17 cellular contexts compared by ENCODE assay signal in genomic region chr19:2567996-2568395, GRCh38.
DNase-seq lines count a peak whose midpoint lies in the region; ATAC-seq and TF ChIP-seq lines count a peak whose summit lies in the region.
"Had no signal": no experiment of that assay in that cellular context is flagged by ENCODE, and none has a peak within 500 bp of the region (broad histone marks: within the 10 kb centered on the region; RNA-seq: fewer than 3 reads in every experiment).

No MANE protein-coding gene starts in this region.

- no peak for TF ChIP-seq CTCF in CD14-positive monocyte (IDR thresholded peaks at IDR 0.05)

- CTCF ChIA-PET in activated CD4-positive, alpha-beta memory T cell treated with anti-CD3 and anti-CD28 coated beads for 36 hours (lab: Charles Lee): no interaction called here

- H3K27ac Mint-ChIP-seq in T-helper 1 cell treated with Interleukin-12 subunit alpha and Interleukin-12 subunit beta and Interleukin-4 antibody, amounts not matched to agents 30 μg/mL and 1 μg/mL, for 36 hours: peak overlapping the region; percentile 55
- H3K27ac Mint-ChIP-seq in CD14-positive monocyte (peak overlapping the region in 5 of 7 donors; percentile 25 to 91 (median 68)), naive B cell (peak overlapping the region in 4 of 6 donors; percentile 38 to 58 (median 52))
- peak overlapping the region; percentile 10 for H3K27ac Mint-ChIP-seq in activated CD4-positive, alpha-beta memory T cell treated with anti-CD3 and anti-CD28 coated beads for 36 hours
- H3K27ac Mint-ChIP-seq: activated CD4-positive, alpha-beta T cell treated with anti-CD3 and anti-CD28 coated beads for 36 hours had no signal

- peaks cover 2% of the 10 kb centered on the region for H3K36me3 Mint-ChIP-seq in T-helper 1 cell treated with Interleukin-12 subunit alpha and Interleukin-12 subunit beta and Interleukin-4 antibody, amounts not matched to agents 30 μg/mL and 1 μg/mL, for 36 hours (ENCODE audit: low read depth)
- H3K36me3 Mint-ChIP-seq in CD14-positive monocyte (peaks cover 0 to 4% of the 10 kb centered on the region in 2 donors), naive B cell (peaks cover 6 to 8% of the 10 kb centered on the region in 2 donors)
- no peaks in the 10 kb centered on the region for H3K36me3 Mint-ChIP-seq in activated CD4-positive, alpha-beta memory T cell treated with anti-CD3 and anti-CD28 coated beads for 36 hours

- H3K4me1 Mint-ChIP-seq in T-helper 1 cell treated with Interleukin-12 subunit alpha and Interleukin-12 subunit beta and Interleukin-4 antibody, amounts not matched to agents 30 μg/mL and 1 μg/mL, for 36 hours (ENCODE audit: low read depth): peaks cover 22% of the 10 kb centered on the region
- H3K4me1 Mint-ChIP-seq in CD14-positive monocyte (peaks cover 19% of the 10 kb centered on the region), naive B cell (peaks cover 38 to 63% (median 53%) of the 10 kb centered on the region in 3 donors)
- H3K4me1 Mint-ChIP-seq in activated CD4-positive, alpha-beta memory T cell treated with anti-CD3 and anti-CD28 coated beads for 36 hours (ENCODE audit: low read depth): peaks cover 13% of the 10 kb centered on the region

- ATAC-seq in naive B cell (ENCODE audit: low read depth in 2 of 2) (no peak), HG02798 (IDR thresholded peaks at IDR 0.05; ENCODE audit: poor library complexity, unreplicated experiment) (no peak), HG02678 (IDR thresholded peaks at IDR 0.05; ENCODE audit: unreplicated experiment) (no peak)
- ATAC-seq: activated CD4-positive, alpha-beta T cell treated with anti-CD3 and anti-CD28 coated beads for 36 hours; Panc1 had no signal

- H3K4me3 Mint-ChIP-seq in T-helper 1 cell treated with Interleukin-12 subunit alpha and Interleukin-12 subunit beta and Interleukin-4 antibody, amounts not matched to agents 30 μg/mL and 1 μg/mL, for 36 hours: peak overlapping the region; percentile 52
- H3K4me3 Mint-ChIP-seq in CD14-positive monocyte (peak overlapping the region; percentile 59 to 81), naive B cell (peak overlapping the region in 1 of 8 donors; percentile 1)
- H3K4me3 Mint-ChIP-seq in activated CD4-positive, alpha-beta memory T cell treated with anti-CD3 and anti-CD28 coated beads for 36 hours: no peak overlapping the region
- H3K4me3 Mint-ChIP-seq: activated CD4-positive, alpha-beta T cell treated with anti-CD3 and anti-CD28 coated beads for 36 hours had no signal

- peaks cover 9% of the 10 kb centered on the region for H3K9me3 Mint-ChIP-seq in T-helper 1 cell treated with Interleukin-12 subunit alpha and Interleukin-12 subunit beta and Interleukin-4 antibody, amounts not matched to agents 30 μg/mL and 1 μg/mL, for 36 hours
- peaks cover 5 to 19% (median 10%) of the 10 kb centered on the region in 7 donors for H3K9me3 Mint-ChIP-seq in CD14-positive monocyte
- H3K9me3 Mint-ChIP-seq in activated CD4-positive, alpha-beta memory T cell treated with anti-CD3 and anti-CD28 coated beads for 36 hours: peaks cover 3% of the 10 kb centered on the region
- H3K9me3 Mint-ChIP-seq in naive B cell: peaks cover 2 to 6% (median 5%) of the 10 kb centered on the region in 7 donors

- POLR2A ChIA-PET in activated CD4-positive, alpha-beta memory T cell treated with anti-CD3 and anti-CD28 coated beads for 36 hours (lab: Charles Lee): no interaction called here

- H3K27me3 Mint-ChIP-seq in T-helper 1 cell treated with Interleukin-12 subunit alpha and Interleukin-12 subunit beta and Interleukin-4 antibody, amounts not matched to agents 30 μg/mL and 1 μg/mL, for 36 hours (ENCODE audit: low read depth): no peaks in the 10 kb centered on the region
- peaks cover 0 to 2% (median 1%) of the 10 kb centered on the region in 3 donors for H3K27me3 Mint-ChIP-seq in CD14-positive monocyte (ENCODE audit: low read depth in 3 of 3)
- no peaks in the 10 kb centered on the region for H3K27me3 Mint-ChIP-seq in activated CD4-positive, alpha-beta memory T cell treated with anti-CD3 and anti-CD28 coated beads for 36 hours
- H3K27me3 Mint-ChIP-seq in naive B cell: no peaks in the 10 kb centered on the region
- H3K27me3 Mint-ChIP-seq: activated CD4-positive, alpha-beta T cell treated with anti-CD3 and anti-CD28 coated beads for 36 hours had no signal

- DNase-seq in T-helper 1 cell: no peak
- no peak for DNase-seq in CD14-positive monocyte (ENCODE audit: low spot score)
- DNase-seq in activated CD4-positive, alpha-beta memory T cell treated with anti-CD3 and anti-CD28 coated beads for 36 hours: no peak
- DNase-seq in naive B cell: no peak
- no peak for DNase-seq in NCI-H82 (lab: John Stamatoyannopoulos, UW)
- DNase-seq: activated CD4-positive, alpha-beta T cell treated with anti-CD3 and anti-CD28 coated beads for 36 hours; amniotic stem cell; hypothalamus; Karpas-422; midbrain; NCI-H524 treated with DMSO at 0.1 percent for 48 hours; SJCRH30; stimulated activated CD4-positive, alpha-beta T cell treated with anti-CD3 and anti-CD28 coated beads, Interleukin-15, amount 100 ng/mL, for 24 hours had no signal

- intact Hi-C loops in CD14-positive monocyte (cut with micrococcal nuclease): no loop called here
- intact Hi-C loops in activated CD4-positive, alpha-beta memory T cell treated with anti-CD3 and anti-CD28 coated beads for 36 hours (cut with micrococcal nuclease): no loop called here

Comparison
In these comparisons a context has a peak if more than half of its experiments do, and no peak if none do; other contexts are left out.
1. H3K27ac Mint-ChIP-seq: peak in every context shown above with its lines; median percentile 68 in CD14-positive monocyte; 55 in T-helper 1 cell treated with Interleukin-12 subunit alpha and Interleukin-12 subunit beta and Interleukin-4 antibody, amounts not matched to agents 30 μg/mL and 1 μg/mL, for 36 hours; 52 in naive B cell; 10 in activated CD4-positive, alpha-beta memory T cell treated with anti-CD3 and anti-CD28 coated beads for 36 hours.